In genomic region chr7:1673581-1674102, GRCh38 we compare ENCODE assay signal across 24 cellular contexts. TPM values are rescaled to one million over a fixed set of nuclear protein-coding genes. Genes with fewer than 3 reads are reported as not detected.
A peak's percentile ranks its signal among the peaks of the same experiment; 100 is the strongest.
DNase-seq lines count a peak whose midpoint lies in the region; ATAC-seq and TF ChIP-seq lines count a peak whose summit lies in the region.
"Had no signal": no experiment of that assay in that cellular context is flagged by ENCODE, and none has a peak within 500 bp of the region (broad histone marks: within the 10 kb centered on the region; RNA-seq: fewer than 3 reads in every experiment).

No MANE protein-coding gene starts in this region.

- H3K27ac Mint-ChIP-seq in endodermal cell = no peak overlapping the region
- H3K27ac Mint-ChIP-seq: activated CD4-positive, alpha-beta memory T cell treated with anti-CD3 and anti-CD28 coated beads for 36 hours; activated naive CD8-positive, alpha-beta T cell; CD8-positive, alpha-beta T cell; natural killer cell; WTC11 had no signal

- TF ChIP-seq CTCF in GM10248 (IDR thresholded peaks at IDR 0.05; ENCODE audit: control extremely low read depth, extremely low read depth, low read depth, missing control alignments) (no peak), endodermal cell (conservative IDR thresholded peaks at IDR 0.05) (no peak), psoas muscle (IDR thresholded peaks at IDR 0.05) (no peak)

- H3K4me1 Mint-ChIP-seq in endodermal cell = peaks cover 2% of the 10 kb centered on the region
- H3K4me1 Mint-ChIP-seq: natural killer cell had no signal

- ATAC-seq in psoas muscle = no peak
- ATAC-seq in HG02970 (IDR thresholded peaks at IDR 0.05; ENCODE audit: low FRiP score, unreplicated experiment) = no peak
- ATAC-seq: CD8-positive, alpha-beta T cell; natural killer cell; WTC11 had no signal

- CTCF ChIA-PET in GM10248 (lab: Yijun Ruan, JAX) = no interaction called here

- WGBS in endodermal cell (ENCODE audit: insufficient coverage in 1 of 2, insufficient read length in 1 of 2), 2 experiments = 92% methylated on average over 13 to 14 of the region's 14 CpGs
- WGBS in psoas muscle, 3 donors = 85 to 87% (median 86%) methylated on average over 14 of the region's 14 CpGs

- intact Hi-C loops in psoas muscle (cut with DNase I) = no loop called here

- H3K4me3 ChIP-seq in endodermal cell (ENCODE audit: low read length) (no peak overlapping the region), psoas muscle (no peak overlapping the region)
- H3K4me3 ChIP-seq: ovary, stomach, tibial nerve had no signal

- H3K36me3 Mint-ChIP-seq in endodermal cell (ENCODE audit: low read depth) = no peaks in the 10 kb centered on the region
- H3K36me3 Mint-ChIP-seq: activated CD4-positive, alpha-beta memory T cell treated with anti-CD3 and anti-CD28 coated beads for 36 hours; activated naive CD8-positive, alpha-beta T cell; CD8-positive, alpha-beta T cell; natural killer cell; WTC11 had no signal

- H3K9ac ChIP-seq in endodermal cell (ENCODE audit: extremely low read depth, low read length, poor library complexity, severe bottlenecking) = no peak overlapping the region

- H3K9me3 ChIP-seq in endodermal cell (ENCODE audit: control insufficient read depth, low read length) (no peaks in the 10 kb centered on the region), psoas muscle (no peaks in the 10 kb centered on the region)
- H3K9me3 ChIP-seq: ovary, stomach, tibial nerve had no signal

- H3K36me3 ChIP-seq in endodermal cell (ENCODE audit: control insufficient read depth, insufficient read depth, low read length) (no peaks in the 10 kb centered on the region), psoas muscle (ENCODE audit: insufficient read depth in 1 of 2, low read depth in 1 of 2) (no peaks in the 10 kb centered on the region)
- H3K36me3 ChIP-seq: ovary, stomach, tibial nerve had no signal

- DNase-seq in activated CD8-positive, alpha-beta memory T cell treated with anti-CD3 and anti-CD28 coated beads for 24 hours = peak; percentile 51
- DNase-seq in activated CD8-positive, alpha-beta memory T cell treated with anti-CD3 and anti-CD28 coated beads, Interleukin-2, amount 50 U/mL, for 4 hours = no peak
- DNase-seq in GM10248 (ENCODE audit: extremely low spot score) (peak; percentile 18), endodermal cell (peak; percentile 22), psoas muscle (peak; percentile 9 to 23), epidermal melanocyte (ENCODE audit: insufficient read length, low spot score) (no peak)
- no peak for DNase-seq in stimulated activated CD4-positive, alpha-beta T cell treated with anti-CD3 and anti-CD28 coated beads, Interleukin-4, amount 100 ng/mL, for 1 hour
- DNase-seq: AML-193, cerebellar nuclear complex, midbrain, natural killer cell, NCI-H1048, NCI-H1694 treated with DMSO at 0.1 percent for 48 hours, NCI-H526, stomach, SW 1271, T1000 had no signal

- no peak overlapping the region for H3K27ac ChIP-seq in endodermal cell (ENCODE audit: low read depth, low read length)
- no peak overlapping the region for H3K27ac ChIP-seq in psoas muscle
- H3K27ac ChIP-seq: ovary, stomach, tibial nerve had no signal

- no peak overlapping the region for H3K4me3 Mint-ChIP-seq in endodermal cell
- H3K4me3 Mint-ChIP-seq: activated CD4-positive, alpha-beta memory T cell treated with anti-CD3 and anti-CD28 coated beads for 36 hours; activated naive CD8-positive, alpha-beta T cell; CD8-positive, alpha-beta T cell; natural killer cell; WTC11 had no signal

- no peaks in the 10 kb centered on the region for H3K4me1 ChIP-seq in endodermal cell (ENCODE audit: control insufficient read depth, insufficient read depth, low read length)
- no peaks in the 10 kb centered on the region for H3K4me1 ChIP-seq in psoas muscle

- POLR2A ChIA-PET in GM10248 (lab: Yijun Ruan, JAX) = no interaction called here

- H3K27me3 ChIP-seq in endodermal cell (ENCODE audit: control insufficient read depth, insufficient read depth, low read length, poor library complexity, severe bottlenecking) (peaks cover 27% of the 10 kb centered on the region), psoas muscle (ENCODE audit: insufficient read depth in 3 of 3, low read length in 2 of 3) (peaks cover 0 to 77% (median 28%) of the 10 kb centered on the region in 3 donors)

- peaks cover 37% of the 10 kb centered on the region for H3K27me3 Mint-ChIP-seq in endodermal cell (ENCODE audit: insufficient read depth)

- H3K9me3 Mint-ChIP-seq in endodermal cell = no peaks in the 10 kb centered on the region
- H3K9me3 Mint-ChIP-seq: activated CD4-positive, alpha-beta memory T cell treated with anti-CD3 and anti-CD28 coated beads for 36 hours; CD8-positive, alpha-beta T cell; natural killer cell; WTC11 had no signal

RNA-seq across cellular contexts. Expression of gene ELFN1, which starts 3.6 kb away (rescaled TPM):
- total RNA-seq in endodermal cell (1 to 10 TPM; 2.1 to 5.0 TPM), psoas muscle (under 1 TPM; 0.46 to 0.73 (median 0.66) TPM)
- 13.6 TPM for polyA plus RNA-seq in endodermal cell (2013, experiment 1 of 2)
- 12.4 TPM for polyA plus RNA-seq in endodermal cell (2013, experiment 2 of 2)
- under 1 TPM; 0.11 to 0.87 (median 0.27) TPM for polyA plus RNA-seq in psoas muscle
- total RNA-seq: CD8-positive, alpha-beta T cell had no signal

Comparison
In these comparisons a context has a peak if more than half of its experiments do, and no peak if none do; other contexts are left out.
1. DNase-seq: peak in activated CD8-positive, alpha-beta memory T cell treated with anti-CD3 and anti-CD28 coated beads for 24 hours (single experiment), GM10248 (single experiment), endodermal cell (single experiment) and psoas muscle (2 of 2); none in activated CD8-positive, alpha-beta memory T cell treated with anti-CD3 and anti-CD28 coated beads, Interleukin-2, amount 50 U/mL, for 4 hours (single experiment), stimulated activated CD4-positive, alpha-beta T cell treated with anti-CD3 and anti-CD28 coated beads, Interleukin-4, amount 100 ng/mL, for 1 hour (single experiment) and epidermal melanocyte (single experiment).